26 cellular contexts compared by ENCODE assay signal in genomic region chr5:107446972-107447371, GRCh38.
"Had no signal": no experiment of that assay in that cellular context is flagged by ENCODE, and none has a peak within 500 bp of the region (broad histone marks: within the 10 kb centered on the region; RNA-seq: fewer than 3 reads in every experiment).

No MANE protein-coding gene starts in this region.

- H3K4me1 ChIP-seq: Peyer's patch, SJCRH30 had no signal

- H3K9me3 ChIP-seq: Peyer's patch, SJCRH30 had no signal

- H3K27me3 Mint-ChIP-seq: activated B cell treated with CpG ODN at 0.5 μM for 24 hours; activated naive CD4-positive, alpha-beta T cell treated with anti-CD3 and anti-CD28 coated beads, Interleukin-2, amount 10 ng/mL, durations not matched to agents 7 days and 5 days had no signal

- H3K27ac ChIP-seq: brain microvascular endothelial cell, cardiac muscle cell, Peyer's patch, RWPE1, SJCRH30 had no signal

- H3K9me3 Mint-ChIP-seq: activated B cell treated with CpG ODN at 0.5 μM for 24 hours; activated CD4-positive, alpha-beta T cell treated with anti-CD3 and anti-CD28 coated beads, Interleukin-2, amount 10 ng/mL, durations not matched to agents 24 days and 14 days; activated naive CD4-positive, alpha-beta T cell treated with anti-CD3 and anti-CD28 coated beads, Interleukin-2, amount 10 ng/mL, durations not matched to agents 7 days and 5 days; activated T-cell treated with anti-CD3 and anti-CD28 coated beads, Interleukin-2, amount 50 U/mL, for 24 hours; activated T-helper 17 cell treated with anti-CD3 and anti-CD28 coated beads, Interleukin-2, amount 50 U/mL, for 72 hours had no signal

- H3K36me3 ChIP-seq: brain microvascular endothelial cell, cardiac muscle cell, Peyer's patch, SJCRH30 had no signal

- DNase-seq: activated B cell treated with CpG ODN at 0.5 μM for 24 hours; activated CD4-positive, alpha-beta T cell treated with anti-CD3 and anti-CD28 coated beads for 1 hour; activated CD4-positive, alpha-beta T cell treated with anti-CD3 and anti-CD28 coated beads, Interleukin-2, amount 10 ng/mL, durations not matched to agents 24 days and 14 days; activated CD4-positive, alpha-beta T cell treated with anti-CD3 and anti-CD28 coated beads, Interleukin-2, amount 50 U/mL, for 48 hours; activated CD8-positive, alpha-beta memory T cell treated with anti-CD3 and anti-CD28 coated beads, Interleukin-2, amount 10 ng/mL, durations not matched to agents 7 days and 5 days; activated gamma-delta T cell treated with Interleukin-2 at 50 U/mL for 16 hours; activated naive CD4-positive, alpha-beta T cell treated with anti-CD3 and anti-CD28 coated beads, Interleukin-2, amount 10 ng/mL, durations not matched to agents 7 days and 5 days; activated naive CD8-positive, alpha-beta T cell treated with anti-CD3 and anti-CD28 coated beads for 36 hours; activated T-cell treated with anti-CD3 and anti-CD28 coated beads, Interleukin-2, amount 50 U/mL, for 24 hours; brain microvascular endothelial cell; NCI-H1092; NCI-H1417; NCI-H1930; NCI-H2171; NCI-H226; NCI-H526; NCI-H82; Peyer's patch; Right ventricle myocardium superior; SJCRH30; T-cell; T-helper 2 cell; T1000 had no signal

- H3K4me1 Mint-ChIP-seq: activated B cell treated with CpG ODN at 0.5 μM for 24 hours; activated CD4-positive, alpha-beta T cell treated with anti-CD3 and anti-CD28 coated beads, Interleukin-2, amount 10 ng/mL, durations not matched to agents 24 days and 14 days; activated CD8-positive, alpha-beta memory T cell treated with anti-CD3 and anti-CD28 coated beads, Interleukin-2, amount 10 ng/mL, durations not matched to agents 7 days and 5 days; activated naive CD4-positive, alpha-beta T cell treated with anti-CD3 and anti-CD28 coated beads, Interleukin-2, amount 10 ng/mL, durations not matched to agents 7 days and 5 days; activated naive CD8-positive, alpha-beta T cell treated with anti-CD3 and anti-CD28 coated beads for 36 hours; activated T-helper 17 cell treated with anti-CD3 and anti-CD28 coated beads, Interleukin-2, amount 50 U/mL, for 72 hours; T-cell had no signal

- H3K27ac Mint-ChIP-seq: activated B cell treated with CpG ODN at 0.5 μM for 24 hours; activated CD4-positive, alpha-beta T cell treated with anti-CD3 and anti-CD28 coated beads, Interleukin-2, amount 10 ng/mL, durations not matched to agents 24 days and 14 days; activated CD8-positive, alpha-beta memory T cell treated with anti-CD3 and anti-CD28 coated beads, Interleukin-2, amount 10 ng/mL, durations not matched to agents 7 days and 5 days; activated naive CD4-positive, alpha-beta T cell treated with anti-CD3 and anti-CD28 coated beads, Interleukin-2, amount 10 ng/mL, durations not matched to agents 7 days and 5 days; activated naive CD8-positive, alpha-beta T cell treated with anti-CD3 and anti-CD28 coated beads for 36 hours; activated T-cell treated with anti-CD3 and anti-CD28 coated beads, Interleukin-2, amount 50 U/mL, for 24 hours; activated T-helper 17 cell treated with anti-CD3 and anti-CD28 coated beads, Interleukin-2, amount 50 U/mL, for 72 hours had no signal

- H3K4me3 ChIP-seq: cardiac muscle cell, Peyer's patch, SJCRH30 had no signal

- ATAC-seq: activated CD8-positive, alpha-beta memory T cell treated with anti-CD3 and anti-CD28 coated beads, Interleukin-2, amount 10 ng/mL, durations not matched to agents 7 days and 5 days; activated T-helper 17 cell treated with anti-CD3 and anti-CD28 coated beads, Interleukin-2, amount 50 U/mL, for 72 hours; T-cell had no signal

- H3K4me3 Mint-ChIP-seq: activated B cell treated with CpG ODN at 0.5 μM for 24 hours; activated CD4-positive, alpha-beta T cell treated with anti-CD3 and anti-CD28 coated beads, Interleukin-2, amount 10 ng/mL, durations not matched to agents 24 days and 14 days; activated CD8-positive, alpha-beta memory T cell treated with anti-CD3 and anti-CD28 coated beads, Interleukin-2, amount 10 ng/mL, durations not matched to agents 7 days and 5 days; activated naive CD4-positive, alpha-beta T cell treated with anti-CD3 and anti-CD28 coated beads, Interleukin-2, amount 10 ng/mL, durations not matched to agents 7 days and 5 days; activated naive CD8-positive, alpha-beta T cell treated with anti-CD3 and anti-CD28 coated beads for 36 hours; activated T-cell treated with anti-CD3 and anti-CD28 coated beads, Interleukin-2, amount 50 U/mL, for 24 hours; activated T-helper 17 cell treated with anti-CD3 and anti-CD28 coated beads, Interleukin-2, amount 50 U/mL, for 72 hours; T-cell had no signal

- H3K27me3 ChIP-seq: brain microvascular endothelial cell, cardiac muscle cell, Peyer's patch, SJCRH30 had no signal

- H3K36me3 Mint-ChIP-seq: activated CD8-positive, alpha-beta memory T cell treated with anti-CD3 and anti-CD28 coated beads, Interleukin-2, amount 10 ng/mL, durations not matched to agents 7 days and 5 days; activated naive CD4-positive, alpha-beta T cell treated with anti-CD3 and anti-CD28 coated beads, Interleukin-2, amount 10 ng/mL, durations not matched to agents 7 days and 5 days; activated naive CD8-positive, alpha-beta T cell treated with anti-CD3 and anti-CD28 coated beads for 36 hours; T-cell had no signal
